29 cellular contexts compared by ENCODE assay signal in the genomic region with DNA sequence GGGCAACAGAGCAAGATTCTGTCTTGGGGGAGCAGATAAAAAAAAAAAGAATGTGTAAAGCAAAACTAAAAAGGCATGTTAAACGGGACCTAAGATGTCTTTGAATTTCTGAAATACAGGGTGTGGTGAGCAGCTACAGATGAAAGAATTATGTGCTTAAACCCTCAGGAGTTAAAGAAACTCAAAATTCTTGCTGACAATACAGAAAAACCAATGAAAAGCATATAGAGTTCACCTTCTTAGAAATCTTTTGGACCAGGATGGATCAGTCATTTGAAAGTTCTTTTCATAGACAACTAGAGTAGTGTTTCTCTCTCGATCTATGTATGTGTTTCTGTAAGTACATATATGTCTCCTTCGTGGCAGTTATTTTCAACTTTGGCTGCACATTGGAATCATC.
"Had no signal": no experiment of that assay in that cellular context is flagged by ENCODE, and none has a peak within 500 bp of the region (broad histone marks: within the 10 kb centered on the region; RNA-seq: fewer than 3 reads in every experiment).

No MANE protein-coding gene starts in this region.

- DNase-seq: activated CD4-positive, alpha-beta T cell treated with anti-CD3 and anti-CD28 coated beads for 48 hours; activated CD4-positive, alpha-beta T cell treated with anti-CD3 and anti-CD28 coated beads, Interleukin-2, amount 50 U/mL, for 4 hours; activated CD4-positive, CD25-positive, alpha-beta regulatory T cell treated with anti-CD3 and anti-CD28 coated beads, Interleukin-2, amount 50 U/mL, for 72 hours; activated CD8-positive, alpha-beta memory T cell treated with anti-CD3 and anti-CD28 coated beads, Interleukin-2, amount 50 U/mL, for 48 hours; activated CD8-positive, alpha-beta T cell treated with anti-CD3 and anti-CD28 coated beads, Interleukin-2, amount 10 ng/mL, durations not matched to agents 7 days and 5 days; activated gamma-delta T cell; activated naive CD4-positive, alpha-beta T cell treated with anti-CD3 and anti-CD28 coated beads for 36 hours; activated T-cell treated with anti-CD3 and anti-CD28 coated beads, Interleukin-2, amount 50 U/mL, for 24 hours; caudate nucleus; KG1; NCI-H1048; NCI-H146; NCI-H1930; NCI-H2107; NCI-H2171 treated with DMSO at 0.1 percent for 48 hours; NCI-H226; NCI-H510A treated with DMSO at 0.1 percent for 48 hours; NCI-H69; NK-92 treated with Interleukin-12 subunit alpha and Interleukin-12 subunit beta, amount 100 ng/mL, for 24 hours; OCI-M1; Peyer's patch; Right ventricle myocardium superior; SJCRH30; SK-N-SH; T-helper 1 cell had no signal

- H3K4me2 ChIP-seq: SK-N-SH had no signal

- H3K27me3 ChIP-seq: Peyer's patch, SJCRH30 had no signal

- H3K27ac Mint-ChIP-seq: activated CD8-positive, alpha-beta T cell treated with anti-CD3 and anti-CD28 coated beads, Interleukin-2, amount 10 ng/mL, durations not matched to agents 7 days and 5 days; activated naive CD4-positive, alpha-beta T cell treated with anti-CD3 and anti-CD28 coated beads for 36 hours; activated T-cell treated with anti-CD3 and anti-CD28 coated beads, Interleukin-2, amount 50 U/mL, for 24 hours; T-helper 2 cell treated with Interferon-gamma antibody and Interleukin-4, amounts not matched to agents 5 μg/mL and 100 μg/mL, for 36 hours had no signal

- H3K4me1 Mint-ChIP-seq: WTC11 had no signal

- H3K27ac ChIP-seq: Peyer's patch, RWPE1, SJCRH30 had no signal

- H3K9me3 ChIP-seq: Peyer's patch, SJCRH30, SK-N-SH had no signal

- H3K9me3 Mint-ChIP-seq: activated naive CD4-positive, alpha-beta T cell treated with anti-CD3 and anti-CD28 coated beads for 36 hours; activated T-cell treated with anti-CD3 and anti-CD28 coated beads, Interleukin-2, amount 50 U/mL, for 24 hours; T-helper 2 cell treated with Interferon-gamma antibody and Interleukin-4, amounts not matched to agents 5 μg/mL and 100 μg/mL, for 36 hours; WTC11 had no signal

- H3K4me1 ChIP-seq: Peyer's patch, SJCRH30 had no signal

- H3K9ac ChIP-seq: SK-N-SH had no signal

- H3K4me3 ChIP-seq: Peyer's patch, SJCRH30 had no signal

- H3K4me3 Mint-ChIP-seq: activated CD8-positive, alpha-beta T cell treated with anti-CD3 and anti-CD28 coated beads, Interleukin-2, amount 10 ng/mL, durations not matched to agents 7 days and 5 days; activated naive CD4-positive, alpha-beta T cell treated with anti-CD3 and anti-CD28 coated beads for 36 hours; activated naive CD8-positive, alpha-beta T cell; activated T-cell treated with anti-CD3 and anti-CD28 coated beads, Interleukin-2, amount 50 U/mL, for 24 hours; T-helper 2 cell treated with Interferon-gamma antibody and Interleukin-4, amounts not matched to agents 5 μg/mL and 100 μg/mL, for 36 hours; WTC11 had no signal

- H3K27me3 Mint-ChIP-seq: activated naive CD8-positive, alpha-beta T cell; activated T-cell treated with anti-CD3 and anti-CD28 coated beads, Interleukin-2, amount 50 U/mL, for 24 hours had no signal

- ATAC-seq: activated CD8-positive, alpha-beta T cell treated with anti-CD3 and anti-CD28 coated beads, Interleukin-2, amount 10 ng/mL, durations not matched to agents 7 days and 5 days; WTC11 had no signal
